Comparison of ENCODE assay signal across 11 cellular contexts in genomic region chr15:60804986-60805949, GRCh38.
A peak's percentile ranks its signal among the peaks of the same experiment; 100 is the strongest.
DNase-seq lines count a peak whose midpoint lies in the region; ATAC-seq, FAIRE-seq and TF ChIP-seq lines count a peak whose summit lies in the region.
"Had no signal": no experiment of that assay in that cellular context is flagged by ENCODE, and none has a peak within 500 bp of the region (broad histone marks: within the 10 kb centered on the region; RNA-seq: fewer than 3 reads in every experiment).

No MANE protein-coding gene starts in this region.

- H3K9me3 Mint-ChIP-seq in neural progenitor cell: no peaks in the 10 kb centered on the region
- no peaks in the 10 kb centered on the region for H3K9me3 Mint-ChIP-seq in activated CD8-positive, alpha-beta T cell treated with anti-CD3 and anti-CD28 coated beads for 36 hours
- H3K9me3 Mint-ChIP-seq in activated T-cell treated with anti-CD3 and anti-CD28 coated beads, Interleukin-2, amount 50 U/mL, for 72 hours: peaks cover 0 to 2% of the 10 kb centered on the region in 2 donors

- CTCF ChIA-PET in activated CD8-positive, alpha-beta T cell treated with anti-CD3 and anti-CD28 coated beads for 36 hours (lab: Charles Lee): interaction anchor here (0.9 to 1.5 kb wide), 4 partner anchors 17 to 111 kb away, joined by 3 to 5 read pairs (median 4); no protein-coding TSS in a partner anchor

- no peak overlapping the region for H3K4me2 ChIP-seq in neural progenitor cell

- no peak for ATAC-seq in activated CD8-positive, alpha-beta T cell treated with anti-CD3 and anti-CD28 coated beads for 36 hours
- ATAC-seq in HG03280 (IDR thresholded peaks at IDR 0.05; ENCODE audit: unreplicated experiment): no peak
- ATAC-seq in activated T-cell treated with anti-CD3 and anti-CD28 coated beads, Interleukin-2, amount 50 U/mL, for 72 hours (replicated peaks in 1 of 2): no peak

- H3K4me3 Mint-ChIP-seq in neural progenitor cell: no peak overlapping the region
- H3K4me3 Mint-ChIP-seq in activated CD8-positive, alpha-beta T cell treated with anti-CD3 and anti-CD28 coated beads for 36 hours: no peak overlapping the region
- H3K4me3 Mint-ChIP-seq in activated T-cell treated with anti-CD3 and anti-CD28 coated beads, Interleukin-2, amount 50 U/mL, for 72 hours: peak overlapping the region in 1 of 2 donors; percentile 64

- no peak overlapping the region for H3K27ac ChIP-seq in neural progenitor cell
- H3K27ac ChIP-seq in small intestine (ENCODE audit: low read depth in 1 of 2, low read length in 1 of 2): no peak overlapping the region

- H3K4me1 Mint-ChIP-seq in neural progenitor cell: peaks cover 9% of the 10 kb centered on the region
- peaks cover 69% of the 10 kb centered on the region for H3K4me1 Mint-ChIP-seq in activated CD8-positive, alpha-beta T cell treated with anti-CD3 and anti-CD28 coated beads for 36 hours (ENCODE audit: low read depth)
- peaks cover 70% of the 10 kb centered on the region for H3K4me1 Mint-ChIP-seq in activated T-cell treated with anti-CD3 and anti-CD28 coated beads, Interleukin-2, amount 50 U/mL, for 72 hours (ENCODE audit: low read depth)

- intact Hi-C loops in activated CD8-positive, alpha-beta T cell treated with anti-CD3 and anti-CD28 coated beads for 36 hours (cut with micrococcal nuclease): loop anchor here (5.0 kb wide), 3 partner anchors 37 to 218 kb away; no protein-coding TSS in a partner anchor

- no peaks in the 10 kb centered on the region for H3K9me3 ChIP-seq in neural progenitor cell (ENCODE audit: low read depth)
- no peaks in the 10 kb centered on the region for H3K9me3 ChIP-seq in small intestine (ENCODE audit: control insufficient read depth, low read depth)

- no peaks in the 10 kb centered on the region for H3K79me2 ChIP-seq in neural progenitor cell (ENCODE audit: low read depth)

- peaks cover 26% of the 10 kb centered on the region for H3K4me1 ChIP-seq in neural progenitor cell
- no peaks in the 10 kb centered on the region for H3K4me1 ChIP-seq in small intestine (ENCODE audit: control insufficient read depth in 2 of 2, insufficient read depth in 1 of 2, low read depth in 1 of 2, low read length in 1 of 2)

- H2AFZ ChIP-seq in neural progenitor cell (replicated peaks): peak overlapping the region; percentile 11

- DNase-seq in H4 (ENCODE audit: low spot score) (peak; percentile 82), NCI-H69 (lab: John Stamatoyannopoulos, UW) (peak; percentile 51), epithelial cell of esophagus (ENCODE audit: low read depth) (peak; percentile 29), neural progenitor cell (ENCODE audit: low spot score) (no peak), small intestine (no peak)
- DNase-seq in activated CD8-positive, alpha-beta T cell treated with anti-CD3 and anti-CD28 coated beads for 36 hours: no peak
- DNase-seq in activated T-cell treated with anti-CD3 and anti-CD28 coated beads, Interleukin-2, amount 50 U/mL, for 72 hours: no peak
- DNase-seq: activated naive CD4-positive, alpha-beta T cell treated with Interleukin-2 at 50 U/mL for 16 hours; posterior cingulate gyrus; stimulated activated CD8-positive, alpha-beta memory T cell treated with anti-CD3 and anti-CD28 coated beads, Interleukin-4, amount 100 ng/mL, for 48 hours had no signal

- POLR2A ChIA-PET in activated CD8-positive, alpha-beta T cell treated with anti-CD3 and anti-CD28 coated beads for 36 hours (lab: Charles Lee): interaction anchor here (0.6 to 1.3 kb wide), 3 partner anchors 10 to 115 kb away, joined by 3 read pairs; no protein-coding TSS in a partner anchor

- no peak overlapping the region for H3K27ac Mint-ChIP-seq in neural progenitor cell
- no peak overlapping the region for H3K27ac Mint-ChIP-seq in activated CD8-positive, alpha-beta T cell treated with anti-CD3 and anti-CD28 coated beads for 36 hours
- no peak overlapping the region for H3K27ac Mint-ChIP-seq in activated T-cell treated with anti-CD3 and anti-CD28 coated beads, Interleukin-2, amount 50 U/mL, for 72 hours

- H4K20me1 ChIP-seq in neural progenitor cell (ENCODE audit: low read depth): no peaks in the 10 kb centered on the region

- no peaks in the 10 kb centered on the region for H3K36me3 Mint-ChIP-seq in neural progenitor cell
- H3K36me3 Mint-ChIP-seq in activated CD8-positive, alpha-beta T cell treated with anti-CD3 and anti-CD28 coated beads for 36 hours (ENCODE audit: low read depth): no peaks in the 10 kb centered on the region
- H3K36me3 Mint-ChIP-seq in activated T-cell treated with anti-CD3 and anti-CD28 coated beads, Interleukin-2, amount 50 U/mL, for 72 hours (ENCODE audit: insufficient read depth in 2 of 2): no peaks in the 10 kb centered on the region

- H3K4me3 ChIP-seq in epithelial cell of esophagus (ENCODE audit: low read length): no peak overlapping the region
- no peak overlapping the region for H3K4me3 ChIP-seq in neural progenitor cell
- no peak overlapping the region for H3K4me3 ChIP-seq in small intestine (ENCODE audit: low read depth in 1 of 2, low read length in 2 of 2)

- peaks cover 10% of the 10 kb centered on the region for H3F3A ChIP-seq in neural progenitor cell (ENCODE audit: low read depth)

- H3K27me3 Mint-ChIP-seq in neural progenitor cell (ENCODE audit: insufficient read depth, low read depth): no peaks in the 10 kb centered on the region
- no peaks in the 10 kb centered on the region for H3K27me3 Mint-ChIP-seq in activated CD8-positive, alpha-beta T cell treated with anti-CD3 and anti-CD28 coated beads for 36 hours
- peaks cover 23% of the 10 kb centered on the region for H3K27me3 Mint-ChIP-seq in activated T-cell treated with anti-CD3 and anti-CD28 coated beads, Interleukin-2, amount 50 U/mL, for 72 hours (ENCODE audit: low read depth)

- no peaks in the 10 kb centered on the region for H3K27me3 ChIP-seq in neural progenitor cell
- H3K27me3 ChIP-seq in small intestine (ENCODE audit: control insufficient read depth in 2 of 2, insufficient read depth in 2 of 2, low read length in 2 of 2): no peaks in the 10 kb centered on the region

- H3K36me3 ChIP-seq in neural progenitor cell (no peaks in the 10 kb centered on the region), small intestine (ENCODE audit: control insufficient read depth in 2 of 2, insufficient read depth in 2 of 2, low read length in 2 of 2) (no peaks in the 10 kb centered on the region)

- TF ChIP-seq CTCF in epithelial cell of esophagus (IDR thresholded peaks at IDR 0.05; ENCODE audit: insufficient read depth, low read depth, low read length, missing control alignments) (no peak), neural progenitor cell (IDR thresholded peaks at IDR 0.05) (no peak)
- no peak for TF ChIP-seq CTCF in activated CD8-positive, alpha-beta T cell treated with anti-CD3 and anti-CD28 coated beads for 36 hours (IDR thresholded peaks at IDR 0.05)

- 90 to 93% (median 92%) methylated on average over 5 of the region's 5 CpGs for WGBS in small intestine, 3 donors

- H3K9ac ChIP-seq in neural progenitor cell: no peak overlapping the region

- no peak for FAIRE-seq in small intestine (lab: Jason Lieb, UNC)

Comparison
In these comparisons a context has a peak if more than half of its experiments do, and no peak if none do; other contexts are left out.
1. DNase-seq: peak in H4 (single experiment), NCI-H69 (single experiment) and epithelial cell of esophagus (single experiment); none in neural progenitor cell (single experiment), activated CD8-positive, alpha-beta T cell treated with anti-CD3 and anti-CD28 coated beads for 36 hours (single experiment), activated T-cell treated with anti-CD3 and anti-CD28 coated beads, Interleukin-2, amount 50 U/mL, for 72 hours (0 of 2) and small intestine (single experiment).